ENCODE assay signal across 10 cellular contexts in genomic region chr20:10848810-10849370, GRCh38.
DNase-seq lines count a peak whose midpoint lies in the region; ATAC-seq and TF ChIP-seq lines count a peak whose summit lies in the region.
"Had no signal": no experiment of that assay in that cellular context is flagged by ENCODE, and none has a peak within 500 bp of the region (broad histone marks: within the 10 kb centered on the region; RNA-seq: fewer than 3 reads in every experiment).

No MANE protein-coding gene starts in this region.

- intact Hi-C loops in esophagus muscularis mucosa (cut with DNase I), result no loop called here
- intact Hi-C loops in psoas muscle (cut with DNase I), result no loop called here

- TF ChIP-seq CTCF in esophagus muscularis mucosa (IDR thresholded peaks at IDR 0.05), result no peak
- no peak for TF ChIP-seq CTCF in psoas muscle (IDR thresholded peaks at IDR 0.05)

- H3K4me3 ChIP-seq in esophagus muscularis mucosa (no peak overlapping the region), psoas muscle (no peak overlapping the region)
- H3K4me3 ChIP-seq: ovary had no signal

- DNase-seq in ELR (ENCODE audit: low read depth) (peak; percentile 69), MV-4-11 (lab: John Stamatoyannopoulos, UW) (peak; percentile 90), esophagus muscularis mucosa (ENCODE audit: extremely low spot score) (no peak), psoas muscle (no peak)
- DNase-seq: activated naive CD4-positive, alpha-beta T cell treated with Interleukin-2 at 50 U/mL for 16 hours had no signal

- H3K27ac ChIP-seq in esophagus muscularis mucosa (replicated peaks in 1 of 4) (peak overlapping the region; percentile 7 to 56 (median 54)), psoas muscle (no peak overlapping the region)
- H3K27ac ChIP-seq: ovary had no signal

- no peaks in the 10 kb centered on the region for H3K9me3 ChIP-seq in esophagus muscularis mucosa
- no peaks in the 10 kb centered on the region for H3K9me3 ChIP-seq in psoas muscle
- H3K9me3 ChIP-seq: ovary had no signal

- 47% methylated on average over 6 of the region's 6 CpGs for WGBS in esophagus muscularis mucosa
- WGBS in psoas muscle, 3 donors, result 34 to 58% (median 47%) methylated on average over 6 of the region's 6 CpGs

- ATAC-seq in psoas muscle (peak; percentile 42 to 77 (median 65)), HG02763 (IDR thresholded peaks at IDR 0.05; ENCODE audit: unreplicated experiment) (no peak), HG03280 (IDR thresholded peaks at IDR 0.05; ENCODE audit: unreplicated experiment) (no peak), HG03095 (IDR thresholded peaks at IDR 0.05; ENCODE audit: unreplicated experiment) (no peak), HG03196 (IDR thresholded peaks at IDR 0.05; ENCODE audit: unreplicated experiment) (no peak)

- peaks cover 0 to 6% (median 1%) of the 10 kb centered on the region in 4 donors for H3K4me1 ChIP-seq in esophagus muscularis mucosa
- H3K4me1 ChIP-seq in psoas muscle, result no peaks in the 10 kb centered on the region

- no peak for TF ChIP-seq EP300 in esophagus muscularis mucosa (IDR thresholded peaks at IDR 0.05)

- H3K27me3 ChIP-seq in esophagus muscularis mucosa (no peaks in the 10 kb centered on the region), psoas muscle (ENCODE audit: insufficient read depth in 3 of 3, low read length in 2 of 3) (no peaks in the 10 kb centered on the region)
- H3K27me3 ChIP-seq: ovary had no signal

- H3K36me3 ChIP-seq in esophagus muscularis mucosa (no peaks in the 10 kb centered on the region), psoas muscle (ENCODE audit: insufficient read depth in 1 of 2, low read depth in 1 of 2) (no peaks in the 10 kb centered on the region)
- H3K36me3 ChIP-seq: ovary had no signal

- no peak for TF ChIP-seq POLR2A in esophagus muscularis mucosa (IDR thresholded peaks at IDR 0.05; ENCODE audit: low read depth)

Comparison
In these comparisons a context has a peak if more than half of its experiments do, and no peak if none do; other contexts are left out.
1. DNase-seq: peak in ELR (single experiment) and MV-4-11 (single experiment); none in esophagus muscularis mucosa (single experiment) and psoas muscle (0 of 2).
2. ATAC-seq: peak in psoas muscle (4 of 4); none in HG02763 (single experiment), HG03280 (single experiment), HG03095 (single experiment) and HG03196 (single experiment).